In the genomic region with DNA sequence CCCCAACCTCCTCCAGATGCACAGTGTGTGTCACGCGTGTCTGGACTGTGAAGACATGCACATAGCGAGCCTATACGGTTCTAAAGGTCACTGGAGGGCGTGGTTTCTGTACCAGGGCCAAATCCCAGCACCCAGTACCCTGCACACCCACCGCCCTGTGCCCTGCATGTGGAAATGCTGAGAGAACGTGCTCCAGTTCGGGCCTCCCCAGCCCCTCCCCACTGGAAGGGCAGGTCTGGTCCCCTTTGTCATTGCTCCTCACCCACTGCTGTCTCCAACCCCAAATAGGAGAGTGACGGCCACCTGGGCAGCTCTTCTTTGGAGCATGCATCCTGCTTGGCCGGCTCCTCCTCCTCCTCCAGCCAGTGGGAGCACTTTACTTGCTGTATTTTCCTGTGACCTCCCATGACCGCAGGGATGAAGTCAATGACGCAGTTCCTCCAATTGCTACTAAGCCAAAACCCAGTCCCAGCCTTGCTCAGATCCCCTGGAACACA, we compare ENCODE assay signal across 1 cellular context.
TF ChIP-seq lines count a peak whose summit lies in the region.

No MANE protein-coding gene starts in this region.

TF ChIP-seq in HepG2, 621 proteins besides CTCF, POLR2A, EP300 and RAD21 (continued from another document):
- TF ChIP-seq PRPF4 (IDR thresholded peaks at IDR 0.05; ENCODE audit: low read depth, low read length, poor library complexity, severe bottlenecking): no peak
- TF ChIP-seq, protein P1, sequence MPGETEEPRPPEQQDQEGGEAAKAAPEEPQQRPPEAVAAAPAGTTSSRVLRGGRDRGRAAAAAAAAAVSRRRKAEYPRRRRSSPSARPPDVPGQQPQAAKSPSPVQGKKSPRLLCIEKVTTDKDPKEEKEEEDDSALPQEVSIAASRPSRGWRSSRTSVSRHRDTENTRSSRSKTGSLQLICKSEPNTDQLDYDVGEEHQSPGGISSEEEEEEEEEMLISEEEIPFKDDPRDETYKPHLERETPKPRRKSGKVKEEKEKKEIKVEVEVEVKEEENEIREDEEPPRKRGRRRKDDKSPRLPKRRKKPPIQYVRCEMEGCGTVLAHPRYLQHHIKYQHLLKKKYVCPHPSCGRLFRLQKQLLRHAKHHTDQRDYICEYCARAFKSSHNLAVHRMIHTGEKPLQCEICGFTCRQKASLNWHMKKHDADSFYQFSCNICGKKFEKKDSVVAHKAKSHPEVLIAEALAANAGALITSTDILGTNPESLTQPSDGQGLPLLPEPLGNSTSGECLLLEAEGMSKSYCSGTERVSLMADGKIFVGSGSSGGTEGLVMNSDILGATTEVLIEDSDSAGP (CRISPR knock-in tag; IDR thresholded peaks at IDR 0.05; ENCODE audit: borderline replicate concordance): 0 out of 2 replicates have a peak, but pooled peaks have one; percentile 29
- TF ChIP-seq ZFYVE20 (CRISPR knock-in tag; IDR thresholded peaks at IDR 0.05; ENCODE audit: borderline replicate concordance, low read depth): no peak
- peak; percentile 33 for TF ChIP-seq RBM39 (IDR thresholded peaks at IDR 0.05; ENCODE audit: low read depth, low read length, poor library complexity, severe bottlenecking)
- TF ChIP-seq MIXL1 (CRISPR knock-in tag; IDR thresholded peaks at IDR 0.05): no peak
- no peak for TF ChIP-seq ZFP36L2 (CRISPR knock-in tag; IDR thresholded peaks at IDR 0.05)
- TF ChIP-seq SMARCE1 (IDR thresholded peaks at IDR 0.05; ENCODE audit: borderline replicate concordance): no peak
- TF ChIP-seq IKZF1 (IDR thresholded peaks at IDR 0.05): no peak
- no peak for TF ChIP-seq NR1H2 (CRISPR knock-in tag; IDR thresholded peaks at IDR 0.05; ENCODE audit: borderline replicate concordance, low read depth)
- TF ChIP-seq SIX1 (CRISPR knock-in tag; IDR thresholded peaks at IDR 0.05; ENCODE audit: borderline replicate concordance): no peak
- no peak for TF ChIP-seq ZNF124 (CRISPR knock-in tag; IDR thresholded peaks at IDR 0.05)
- TF ChIP-seq, protein P2, sequence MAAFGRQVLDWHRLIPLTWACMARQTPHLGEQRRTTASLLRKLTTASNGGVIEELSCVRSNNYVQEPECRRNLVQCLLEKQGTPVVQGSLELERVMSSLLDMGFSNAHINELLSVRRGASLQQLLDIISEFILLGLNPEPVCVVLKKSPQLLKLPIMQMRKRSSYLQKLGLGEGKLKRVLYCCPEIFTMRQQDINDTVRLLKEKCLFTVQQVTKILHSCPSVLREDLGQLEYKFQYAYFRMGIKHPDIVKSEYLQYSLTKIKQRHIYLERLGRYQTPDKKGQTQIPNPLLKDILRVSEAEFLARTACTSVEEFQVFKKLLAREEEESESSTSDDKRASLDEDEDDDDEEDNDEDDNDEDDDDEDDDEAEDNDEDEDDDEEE (CRISPR knock-in tag; IDR thresholded peaks at IDR 0.05): no peak
- no peak for TF ChIP-seq U2AF2 (IDR thresholded peaks at IDR 0.05; ENCODE audit: low read depth, low read length)
- TF ChIP-seq ZNF891 (CRISPR knock-in tag; IDR thresholded peaks at IDR 0.05): no peak
- no peak for TF ChIP-seq ZBTB21 (CRISPR knock-in tag; IDR thresholded peaks at IDR 0.05)
- TF ChIP-seq ZBTB38 (CRISPR knock-in tag; IDR thresholded peaks at IDR 0.05): 0 out of 2 replicates have a peak, but pooled peaks have one; percentile 55
- TF ChIP-seq ZC3H4 (CRISPR knock-in tag; IDR thresholded peaks at IDR 0.05; ENCODE audit: borderline replicate concordance): no peak
- TF ChIP-seq, protein P3, sequence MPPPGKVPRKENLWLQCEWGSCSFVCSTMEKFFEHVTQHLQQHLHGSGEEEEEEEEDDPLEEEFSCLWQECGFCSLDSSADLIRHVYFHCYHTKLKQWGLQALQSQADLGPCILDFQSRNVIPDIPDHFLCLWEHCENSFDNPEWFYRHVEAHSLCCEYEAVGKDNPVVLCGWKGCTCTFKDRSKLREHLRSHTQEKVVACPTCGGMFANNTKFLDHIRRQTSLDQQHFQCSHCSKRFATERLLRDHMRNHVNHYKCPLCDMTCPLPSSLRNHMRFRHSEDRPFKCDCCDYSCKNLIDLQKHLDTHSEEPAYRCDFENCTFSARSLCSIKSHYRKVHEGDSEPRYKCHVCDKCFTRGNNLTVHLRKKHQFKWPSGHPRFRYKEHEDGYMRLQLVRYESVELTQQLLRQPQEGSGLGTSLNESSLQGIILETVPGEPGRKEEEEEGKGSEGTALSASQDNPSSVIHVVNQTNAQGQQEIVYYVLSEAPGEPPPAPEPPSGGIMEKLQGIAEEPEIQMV (CRISPR knock-in tag; IDR thresholded peaks at IDR 0.05; ENCODE audit: low read depth): no peak
- no peak for TF ChIP-seq DNMT3B (CRISPR knock-in tag; conservative IDR thresholded peaks at IDR 0.05)
- TF ChIP-seq, protein P4, sequence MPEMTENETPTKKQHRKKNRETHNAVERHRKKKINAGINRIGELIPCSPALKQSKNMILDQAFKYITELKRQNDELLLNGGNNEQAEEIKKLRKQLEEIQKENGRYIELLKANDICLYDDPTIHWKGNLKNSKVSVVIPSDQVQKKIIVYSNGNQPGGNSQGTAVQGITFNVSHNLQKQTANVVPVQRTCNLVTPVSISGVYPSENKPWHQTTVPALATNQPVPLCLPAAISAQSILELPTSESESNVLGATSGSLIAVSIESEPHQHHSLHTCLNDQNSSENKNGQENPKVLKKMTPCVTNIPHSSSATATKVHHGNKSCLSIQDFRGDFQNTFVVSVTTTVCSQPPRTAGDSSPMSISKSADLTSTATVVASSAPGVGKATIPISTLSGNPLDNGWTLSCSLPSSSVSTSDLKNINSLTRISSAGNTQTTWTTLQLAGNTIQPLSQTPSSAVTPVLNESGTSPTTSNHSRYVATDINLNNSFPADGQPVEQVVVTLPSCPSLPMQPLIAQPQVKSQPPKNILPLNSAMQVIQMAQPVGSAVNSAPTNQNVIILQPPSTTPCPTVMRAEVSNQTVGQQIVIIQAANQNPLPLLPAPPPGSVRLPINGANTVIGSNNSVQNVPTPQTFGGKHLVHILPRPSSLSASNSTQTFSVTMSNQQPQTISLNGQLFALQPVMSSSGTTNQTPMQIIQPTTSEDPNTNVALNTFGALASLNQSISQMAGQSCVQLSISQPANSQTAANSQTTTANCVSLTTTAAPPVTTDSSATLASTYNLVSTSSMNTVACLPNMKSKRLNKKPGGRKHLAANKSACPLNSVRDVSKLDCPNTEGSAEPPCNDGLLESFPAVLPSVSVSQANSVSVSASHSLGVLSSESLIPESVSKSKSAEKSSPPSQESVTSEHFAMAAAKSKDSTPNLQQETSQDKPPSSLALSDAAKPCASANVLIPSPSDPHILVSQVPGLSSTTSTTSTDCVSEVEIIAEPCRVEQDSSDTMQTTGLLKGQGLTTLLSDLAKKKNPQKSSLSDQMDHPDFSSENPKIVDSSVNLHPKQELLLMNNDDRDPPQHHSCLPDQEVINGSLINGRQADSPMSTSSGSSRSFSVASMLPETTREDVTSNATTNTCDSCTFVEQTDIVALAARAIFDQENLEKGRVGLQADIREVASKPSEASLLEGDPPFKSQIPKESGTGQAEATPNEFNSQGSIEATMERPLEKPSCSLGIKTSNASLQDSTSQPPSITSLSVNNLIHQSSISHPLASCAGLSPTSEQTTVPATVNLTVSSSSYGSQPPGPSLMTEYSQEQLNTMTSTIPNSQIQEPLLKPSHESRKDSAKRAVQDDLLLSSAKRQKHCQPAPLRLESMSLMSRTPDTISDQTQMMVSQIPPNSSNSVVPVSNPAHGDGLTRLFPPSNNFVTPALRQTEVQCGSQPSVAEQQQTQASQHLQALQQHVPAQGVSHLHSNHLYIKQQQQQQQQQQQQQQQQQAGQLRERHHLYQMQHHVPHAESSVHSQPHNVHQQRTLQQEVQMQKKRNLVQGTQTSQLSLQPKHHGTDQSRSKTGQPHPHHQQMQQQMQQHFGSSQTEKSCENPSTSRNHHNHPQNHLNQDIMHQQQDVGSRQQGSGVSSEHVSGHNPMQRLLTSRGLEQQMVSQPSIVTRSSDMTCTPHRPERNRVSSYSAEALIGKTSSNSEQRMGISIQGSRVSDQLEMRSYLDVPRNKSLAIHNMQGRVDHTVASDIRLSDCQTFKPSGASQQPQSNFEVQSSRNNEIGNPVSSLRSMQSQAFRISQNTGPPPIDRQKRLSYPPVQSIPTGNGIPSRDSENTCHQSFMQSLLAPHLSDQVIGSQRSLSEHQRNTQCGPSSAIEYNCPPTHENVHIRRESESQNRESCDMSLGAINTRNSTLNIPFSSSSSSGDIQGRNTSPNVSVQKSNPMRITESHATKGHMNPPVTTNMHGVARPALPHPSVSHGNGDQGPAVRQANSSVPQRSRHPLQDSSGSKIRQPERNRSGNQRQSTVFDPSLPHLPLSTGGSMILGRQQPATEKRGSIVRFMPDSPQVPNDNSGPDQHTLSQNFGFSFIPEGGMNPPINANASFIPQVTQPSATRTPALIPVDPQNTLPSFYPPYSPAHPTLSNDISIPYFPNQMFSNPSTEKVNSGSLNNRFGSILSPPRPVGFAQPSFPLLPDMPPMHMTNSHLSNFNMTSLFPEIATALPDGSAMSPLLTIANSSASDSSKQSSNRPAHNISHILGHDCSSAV (CRISPR knock-in tag; IDR thresholded peaks at IDR 0.05; ENCODE audit: borderline replicate concordance): no peak
- TF ChIP-seq SRSF1 (optimal IDR thresholded peaks at IDR 0.05; ENCODE audit: low read depth, low read length): no peak
- TF ChIP-seq, protein P5, sequence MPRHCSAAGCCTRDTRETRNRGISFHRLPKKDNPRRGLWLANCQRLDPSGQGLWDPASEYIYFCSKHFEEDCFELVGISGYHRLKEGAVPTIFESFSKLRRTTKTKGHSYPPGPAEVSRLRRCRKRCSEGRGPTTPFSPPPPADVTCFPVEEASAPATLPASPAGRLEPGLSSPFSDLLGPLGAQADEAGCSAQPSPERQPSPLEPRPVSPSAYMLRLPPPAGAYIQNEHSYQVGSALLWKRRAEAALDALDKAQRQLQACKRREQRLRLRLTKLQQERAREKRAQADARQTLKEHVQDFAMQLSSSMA (CRISPR knock-in tag; IDR thresholded peaks at IDR 0.05): 0 out of 2 replicates have a peak, but pooled peaks have one; percentile 4
- TF ChIP-seq MEIS2 (CRISPR knock-in tag; IDR thresholded peaks at IDR 0.05): 0 out of 2 replicates have a peak, but pooled peaks have one; percentile 27
- TF ChIP-seq, protein P6, sequence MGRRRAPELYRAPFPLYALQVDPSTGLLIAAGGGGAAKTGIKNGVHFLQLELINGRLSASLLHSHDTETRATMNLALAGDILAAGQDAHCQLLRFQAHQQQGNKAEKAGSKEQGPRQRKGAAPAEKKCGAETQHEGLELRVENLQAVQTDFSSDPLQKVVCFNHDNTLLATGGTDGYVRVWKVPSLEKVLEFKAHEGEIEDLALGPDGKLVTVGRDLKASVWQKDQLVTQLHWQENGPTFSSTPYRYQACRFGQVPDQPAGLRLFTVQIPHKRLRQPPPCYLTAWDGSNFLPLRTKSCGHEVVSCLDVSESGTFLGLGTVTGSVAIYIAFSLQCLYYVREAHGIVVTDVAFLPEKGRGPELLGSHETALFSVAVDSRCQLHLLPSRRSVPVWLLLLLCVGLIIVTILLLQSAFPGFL (CRISPR knock-in tag; IDR thresholded peaks at IDR 0.05): no peak
- TF ChIP-seq NFKB2 (CRISPR knock-in tag; IDR thresholded peaks at IDR 0.05; ENCODE audit: borderline replicate concordance): no peak
- peak; percentile 6; the same call in 1 of the 2 replicates for TF ChIP-seq SALL1 (CRISPR knock-in tag; IDR thresholded peaks at IDR 0.05)
- TF ChIP-seq CBX5 (CRISPR knock-in tag; IDR thresholded peaks at IDR 0.05; ENCODE audit: borderline replicate concordance): no peak
- TF ChIP-seq ZNF441 (CRISPR knock-in tag; IDR thresholded peaks at IDR 0.05; ENCODE audit: borderline replicate concordance): no peak
- peak; percentile 36 for TF ChIP-seq ZNF883 (CRISPR knock-in tag; IDR thresholded peaks at IDR 0.05; ENCODE audit: not compliant biosample characterization)
- TF ChIP-seq BRD4 (CRISPR knock-in tag; IDR thresholded peaks at IDR 0.05): 0 out of 2 replicates have a peak, but pooled peaks have one; percentile 25
- TF ChIP-seq ZNF781 (CRISPR knock-in tag; IDR thresholded peaks at IDR 0.05; ENCODE audit: borderline replicate concordance, not compliant biosample characterization): no peak
- peak; percentile 86 for TF ChIP-seq ZNF263 (CRISPR knock-in tag; IDR thresholded peaks at IDR 0.05)
- TF ChIP-seq XBP1 (CRISPR knock-in tag; IDR thresholded peaks at IDR 0.05): no peak
- no peak for TF ChIP-seq CCAR2 (optimal IDR thresholded peaks at IDR 0.05; ENCODE audit: low read depth, low read length)
- TF ChIP-seq ZNF264 (CRISPR knock-in tag; IDR thresholded peaks at IDR 0.05): no peak
- TF ChIP-seq, protein P7, sequence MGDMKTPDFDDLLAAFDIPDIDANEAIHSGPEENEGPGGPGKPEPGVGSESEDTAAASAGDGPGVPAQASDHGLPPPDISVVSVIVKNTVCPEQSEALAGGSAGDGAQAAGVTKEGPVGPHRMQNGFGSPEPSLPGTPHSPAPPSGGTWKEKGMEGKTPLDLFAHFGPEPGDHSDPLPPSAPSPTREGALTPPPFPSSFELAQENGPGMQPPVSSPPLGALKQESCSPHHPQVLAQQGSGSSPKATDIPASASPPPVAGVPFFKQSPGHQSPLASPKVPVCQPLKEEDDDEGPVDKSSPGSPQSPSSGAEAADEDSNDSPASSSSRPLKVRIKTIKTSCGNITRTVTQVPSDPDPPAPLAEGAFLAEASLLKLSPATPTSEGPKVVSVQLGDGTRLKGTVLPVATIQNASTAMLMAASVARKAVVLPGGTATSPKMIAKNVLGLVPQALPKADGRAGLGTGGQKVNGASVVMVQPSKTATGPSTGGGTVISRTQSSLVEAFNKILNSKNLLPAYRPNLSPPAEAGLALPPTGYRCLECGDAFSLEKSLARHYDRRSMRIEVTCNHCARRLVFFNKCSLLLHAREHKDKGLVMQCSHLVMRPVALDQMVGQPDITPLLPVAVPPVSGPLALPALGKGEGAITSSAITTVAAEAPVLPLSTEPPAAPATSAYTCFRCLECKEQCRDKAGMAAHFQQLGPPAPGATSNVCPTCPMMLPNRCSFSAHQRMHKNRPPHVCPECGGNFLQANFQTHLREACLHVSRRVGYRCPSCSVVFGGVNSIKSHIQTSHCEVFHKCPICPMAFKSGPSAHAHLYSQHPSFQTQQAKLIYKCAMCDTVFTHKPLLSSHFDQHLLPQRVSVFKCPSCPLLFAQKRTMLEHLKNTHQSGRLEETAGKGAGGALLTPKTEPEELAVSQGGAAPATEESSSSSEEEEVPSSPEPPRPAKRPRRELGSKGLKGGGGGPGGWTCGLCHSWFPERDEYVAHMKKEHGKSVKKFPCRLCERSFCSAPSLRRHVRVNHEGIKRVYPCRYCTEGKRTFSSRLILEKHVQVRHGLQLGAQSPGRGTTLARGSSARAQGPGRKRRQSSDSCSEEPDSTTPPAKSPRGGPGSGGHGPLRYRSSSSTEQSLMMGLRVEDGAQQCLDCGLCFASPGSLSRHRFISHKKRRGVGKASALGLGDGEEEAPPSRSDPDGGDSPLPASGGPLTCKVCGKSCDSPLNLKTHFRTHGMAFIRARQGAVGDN (CRISPR knock-in tag; IDR thresholded peaks at IDR 0.05): peak; percentile 31; the same call in 1 of the 2 replicates
- TF ChIP-seq ZNF350 (CRISPR knock-in tag; IDR thresholded peaks at IDR 0.05; ENCODE audit: borderline replicate concordance, low read depth): no peak
- TF ChIP-seq GFI1 (CRISPR knock-in tag; IDR thresholded peaks at IDR 0.05; ENCODE audit: borderline replicate concordance): no peak
- no peak for TF ChIP-seq FLYWCH1 (CRISPR knock-in tag; IDR thresholded peaks at IDR 0.05)
TF ChIP-seq in HepG2: peak in this region for 10.
